Comparison of ENCODE assay signal across 11 cellular contexts in genomic region chr1:216604771-216605170, GRCh38.
"Had no signal": no experiment of that assay in that cellular context is flagged by ENCODE, and none has a peak within 500 bp of the region (broad histone marks: within the 10 kb centered on the region; RNA-seq: fewer than 3 reads in every experiment).

No MANE protein-coding gene starts in this region.

- H3K27me3 ChIP-seq: breast epithelium, gastrocnemius medialis, upper lobe of left lung had no signal

- H3K9me3 ChIP-seq: breast epithelium, gastrocnemius medialis, spleen, upper lobe of left lung had no signal

- H3K27ac ChIP-seq: breast epithelium, gastrocnemius medialis, spleen, upper lobe of left lung, VCaP had no signal

- H3K36me3 ChIP-seq: breast epithelium, gastrocnemius medialis, spleen, upper lobe of left lung had no signal

- ATAC-seq: activated T-helper 17 cell treated with anti-CD3 and anti-CD28 coated beads, Interleukin-2, amount 50 U/mL, for 72 hours; gastrocnemius medialis; sciatic nerve had no signal

- DNase-seq: activated CD4-positive, alpha-beta T cell treated with anti-CD3 and anti-CD28 coated beads, Interleukin-2, amount 50 U/mL, for 48 hours; activated naive CD4-positive, alpha-beta T cell treated with Interleukin-2 at 50 U/mL for 16 hours; aorta; gastrocnemius medialis; spleen; upper lobe of left lung had no signal

- H3K4me1 ChIP-seq: breast epithelium, upper lobe of left lung had no signal

- H3K4me3 ChIP-seq: breast epithelium, gastrocnemius medialis, lung, spleen, upper lobe of left lung had no signal
